23 cellular contexts compared by ENCODE assay signal in genomic region chr18:58385472-58385871, GRCh38.
"Had no signal": no experiment of that assay in that cellular context is flagged by ENCODE, and none has a peak within 500 bp of the region (broad histone marks: within the 10 kb centered on the region; RNA-seq: fewer than 3 reads in every experiment).

No MANE protein-coding gene starts in this region.

- DNase-seq: cortex of kidney; effector memory CD8-positive, alpha-beta T cell; foreskin fibroblast; gastrocnemius medialis; kidney; left ventricle myocardium inferior; lower lobe of right lung; naive thymus-derived CD8-positive, alpha-beta T cell; nephron progenitor cell; nucleus accumbens; pancreas; retina; right lobe of liver; small intestine; stimulated activated CD4-positive, alpha-beta T cell treated with anti-CD3 and anti-CD28 coated beads, Interleukin-15, amount 100 ng/mL, for 24 hours; stimulated activated CD4-positive, alpha-beta T cell treated with anti-CD3 and anti-CD28 coated beads, Interleukin-2, amount 100 ng/mL, for 48 hours; stimulated activated naive B cell treated with anti-CD40 and anti-IgM and Interleukin-4, amounts not matched to agents 10 μg/mL and 1 μg/mL and 100 μg/mL, for 72 hours; uterus had no signal

- H3K9me3 ChIP-seq: gastrocnemius medialis, left ventricle myocardium inferior, lower lobe of right lung, pancreas, right lobe of liver, thoracic aorta, tibial nerve, upper lobe of left lung, uterus had no signal

- H3K27ac ChIP-seq: epithelial cell of prostate, gastrocnemius medialis, left ventricle myocardium inferior, lower lobe of right lung, pancreas, right lobe of liver, thoracic aorta, tibial nerve, upper lobe of left lung, uterus had no signal

- H3K36me3 ChIP-seq: thoracic aorta, uterus had no signal

- H3K27me3 ChIP-seq: gastrocnemius medialis, pancreas, right lobe of liver, tibial nerve, upper lobe of left lung, uterus had no signal

- ATAC-seq: effector memory CD8-positive, alpha-beta T cell; esophagus mucosa; gastrocnemius medialis; lower lobe of right lung; naive thymus-derived CD8-positive, alpha-beta T cell; pancreas; right lobe of liver; stimulated activated naive B cell treated with anti-CD40 and anti-IgM and Interleukin-4, amounts not matched to agents 10 μg/mL and 1 μg/mL and 100 μg/mL, for 72 hours had no signal

- H3K4me3 ChIP-seq: gastrocnemius medialis, left ventricle myocardium inferior, lower lobe of right lung, pancreas, right lobe of liver, thoracic aorta, tibial nerve, upper lobe of left lung, uterus had no signal

- H3K4me1 ChIP-seq: left ventricle myocardium inferior, lower lobe of right lung, pancreas, right lobe of liver, tibial nerve, upper lobe of left lung, uterus had no signal
